In genomic region chr2:154934213-154934612, GRCh38 we compare ENCODE assay signal across 8 cellular contexts.
"Had no signal": no experiment of that assay in that cellular context is flagged by ENCODE, and none has a peak within 500 bp of the region (broad histone marks: within the 10 kb centered on the region; RNA-seq: fewer than 3 reads in every experiment).

No MANE protein-coding gene starts in this region.

- ATAC-seq: GM12878 had no signal

- H3K4me3 ChIP-seq: GM12878 had no signal

- FAIRE-seq: G401.6, GM12878, GM12891, GM12892, GM18507, GM19239 had no signal

- DNase-seq: GDM1, GF-D8 had no signal
